In genomic region chr2:3343012-3343411, GRCh38 we compare ENCODE assay signal across 1 cellular context.
TF ChIP-seq lines count a peak whose summit lies in the region.

No MANE protein-coding gene starts in this region.

TF ChIP-seq in GM23338, 12 proteins besides CTCF, POLR2A, EP300 and RAD21 (continued from another document):
- TF ChIP-seq ZNF462 (CRISPR knock-in tag; IDR thresholded peaks at IDR 0.05) (no peak), CREB1 (CRISPR knock-in tag; IDR thresholded peaks at IDR 0.05; ENCODE audit: low read depth) (no peak), EZH2 (IDR thresholded peaks at IDR 0.05; ENCODE audit: low read depth, unreplicated experiment) (no peak), ETS1 (IDR thresholded peaks at IDR 0.05) (no peak), STAT1 (IDR thresholded peaks at IDR 0.05; ENCODE audit: unreplicated experiment) (no peak), ZNF331 (CRISPR knock-in tag; IDR thresholded peaks at IDR 0.05; ENCODE audit: low read depth) (no peak), ZNF114 (CRISPR knock-in tag; IDR thresholded peaks at IDR 0.05) (no peak)
